ENCODE assay signal across 11 cellular contexts in genomic region chr7:151304856-151305255, GRCh38. TPM values are rescaled to one million over a fixed set of nuclear protein-coding genes. Genes with fewer than 3 reads are reported as not detected.
A peak's percentile ranks its signal among the peaks of the same experiment; 100 is the strongest.
DNase-seq lines count a peak whose midpoint lies in the region; ATAC-seq and TF ChIP-seq lines count a peak whose summit lies in the region.
"Had no signal": no experiment of that assay in that cellular context is flagged by ENCODE, and none has a peak within 500 bp of the region (broad histone marks: within the 10 kb centered on the region; RNA-seq: fewer than 3 reads in every experiment).

No MANE protein-coding gene starts in this region.

- no peak for ATAC-seq in stimulated activated naive CD8-positive, alpha-beta T cell treated with anti-CD3 and anti-CD28 coated beads, Interleukin-15, amount 100 ng/mL, for 72 hours
- ATAC-seq in stimulated activated naive CD8-positive, alpha-beta T cell treated with anti-CD3 and anti-CD28 coated beads, Interleukin-15, Interleukin-2, amounts not matched to agents 100 U/mL and 50 U/mL, for 24 hours = no peak
- no peak for ATAC-seq in omental fat pad (ENCODE audit: low FRiP score)
- no peak for ATAC-seq in GM18505 (IDR thresholded peaks at IDR 0.05; ENCODE audit: unreplicated experiment)
- ATAC-seq in HG02610 (IDR thresholded peaks at IDR 0.05; ENCODE audit: unreplicated experiment) = no peak
- no peak for ATAC-seq in HG02840 (IDR thresholded peaks at IDR 0.05; ENCODE audit: low FRiP score, unreplicated experiment)

- H3K4me3 Mint-ChIP-seq in stimulated activated naive CD8-positive, alpha-beta T cell treated with anti-CD3 and anti-CD28 coated beads, Interleukin-15, amount 100 ng/mL, for 72 hours = peak overlapping the region; percentile 13 to 60

- peaks cover 23% of the 10 kb centered on the region for H3K4me1 Mint-ChIP-seq in stimulated activated naive CD8-positive, alpha-beta T cell treated with anti-CD3 and anti-CD28 coated beads, Interleukin-15, amount 100 ng/mL, for 72 hours

- DNase-seq in stimulated activated naive CD8-positive, alpha-beta T cell treated with anti-CD3 and anti-CD28 coated beads, Interleukin-15, amount 100 ng/mL, for 72 hours = no peak
- no peak for DNase-seq in stimulated activated naive CD8-positive, alpha-beta T cell treated with anti-CD3 and anti-CD28 coated beads, Interleukin-15, Interleukin-2, amounts not matched to agents 100 U/mL and 50 U/mL, for 24 hours
- peak; percentile 30 for DNase-seq in NCI-H774 (lab: John Stamatoyannopoulos, UW)
- peak; percentile 23 for DNase-seq in hepatic stellate cell (ENCODE audit: low spot score)
- DNase-seq in omental fat pad (ENCODE audit: low spot score) = no peak
- DNase-seq: GF-D8, MM.1S, uterus had no signal

- H3K9me3 Mint-ChIP-seq in stimulated activated naive CD8-positive, alpha-beta T cell treated with anti-CD3 and anti-CD28 coated beads, Interleukin-15, amount 100 ng/mL, for 72 hours = no peaks in the 10 kb centered on the region

- TF ChIP-seq POLR2A in GM18505 (IDR thresholded peaks at IDR 0.05; ENCODE audit: borderline replicate concordance, extremely low read depth, insufficient read depth, insufficient read length) = no peak

- H3K27me3 Mint-ChIP-seq in stimulated activated naive CD8-positive, alpha-beta T cell treated with anti-CD3 and anti-CD28 coated beads, Interleukin-15, amount 100 ng/mL, for 72 hours = peaks cover 69% of the 10 kb centered on the region

- no peak for TF ChIP-seq CTCF in omental fat pad (IDR thresholded peaks at IDR 0.05)

- no peak overlapping the region for H3K27ac Mint-ChIP-seq in stimulated activated naive CD8-positive, alpha-beta T cell treated with anti-CD3 and anti-CD28 coated beads, Interleukin-15, amount 100 ng/mL, for 72 hours

RNA-seq across cellular contexts. Expression of gene NUB1, which starts 36.8 kb away (rescaled TPM):
- total RNA-seq in omental fat pad = 10 to 100 TPM; 48.6 to 76.4 (median 56.0) TPM

RNA-seq across cellular contexts. Expression of gene SMARCD3, which starts 56.4 kb away (rescaled TPM):
- total RNA-seq in omental fat pad = 10 to 100 TPM; 19.7 to 57.5 (median 31.2) TPM

Comparison
In these comparisons a context has a peak if more than half of its experiments do, and no peak if none do; other contexts are left out.
1. DNase-seq: peak in NCI-H774 (single experiment) and hepatic stellate cell (single experiment); none in stimulated activated naive CD8-positive, alpha-beta T cell treated with anti-CD3 and anti-CD28 coated beads, Interleukin-15, amount 100 ng/mL, for 72 hours (0 of 2), stimulated activated naive CD8-positive, alpha-beta T cell treated with anti-CD3 and anti-CD28 coated beads, Interleukin-15, Interleukin-2, amounts not matched to agents 100 U/mL and 50 U/mL, for 24 hours (single experiment) and omental fat pad (single experiment).